In the genomic region with DNA sequence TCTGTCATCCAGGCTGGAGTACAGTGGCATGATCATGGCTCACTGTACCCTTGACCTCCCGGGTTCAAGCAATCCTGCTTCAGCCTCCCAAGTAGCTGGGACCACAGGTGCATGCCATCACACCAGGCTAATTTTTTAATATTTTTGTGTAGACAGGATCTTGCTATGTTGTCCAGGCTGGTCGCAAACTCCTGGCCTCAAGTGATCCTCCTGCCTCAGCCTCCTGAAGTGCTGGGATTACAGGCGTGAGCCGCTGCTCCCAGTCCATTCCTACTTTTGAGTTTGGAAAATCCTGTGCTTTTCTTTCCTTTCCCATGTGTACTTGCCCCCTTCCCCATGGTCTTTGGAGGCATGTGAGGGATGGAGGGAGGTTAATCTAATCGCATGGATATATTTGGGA, we compare ENCODE assay signal across 22 cellular contexts.
DNase-seq lines count a peak whose midpoint lies in the region; ATAC-seq, FAIRE-seq and TF ChIP-seq lines count a peak whose summit lies in the region.
"Had no signal": no experiment of that assay in that cellular context is flagged by ENCODE, and none has a peak within 500 bp of the region (broad histone marks: within the 10 kb centered on the region; RNA-seq: fewer than 3 reads in every experiment).

No MANE protein-coding gene starts in this region.

- no peak for TF ChIP-seq RAD21 in HepG2 (CRISPR knock-in tag; IDR thresholded peaks at IDR 0.05)

- H3K4me3 Mint-ChIP-seq in brain = no peak overlapping the region
- no peak overlapping the region for H3K4me3 Mint-ChIP-seq in neural progenitor cell
- H3K4me3 Mint-ChIP-seq: B cell; CD4-positive, CD25-positive, alpha-beta regulatory T cell; CD8-positive, alpha-beta T cell; H9; HFFc6 had no signal

- peak overlapping the region in 3 of 5 experiments; percentile 71 to 93 (median 88) for H3K27ac Mint-ChIP-seq in brain
- peak overlapping the region; percentile 3 for H3K27ac Mint-ChIP-seq in neural progenitor cell
- H3K27ac Mint-ChIP-seq: B cell; CD8-positive, alpha-beta T cell; HFFc6 had no signal

- H3K9ac ChIP-seq in HepG2 (ENCODE audit: insufficient read depth, low read depth, low read length) = no peak overlapping the region
- H3K9ac ChIP-seq in neural progenitor cell = no peak overlapping the region
- H3K9ac ChIP-seq: BLaER1, GM23248 had no signal

- H3F3A ChIP-seq in neural progenitor cell (ENCODE audit: low read depth) = peaks cover 24% of the 10 kb centered on the region

- H2AFZ ChIP-seq in HepG2 (ENCODE audit: low read length) (no peak overlapping the region), neural progenitor cell (replicated peaks) (no peak overlapping the region)
- H2AFZ ChIP-seq: GM23248 had no signal

- POLR2A ChIA-PET in HepG2 (lab: Yijun Ruan, JAX) = no interaction called here

- H3K4me3 ChIP-seq in HepG2 (replicated peaks in 1 of 3; ENCODE audit: insufficient read depth in 1 of 3, low read depth in 2 of 3, low read length in 3 of 3) (no peak overlapping the region), right lobe of liver (no peak overlapping the region), neural progenitor cell (no peak overlapping the region), transverse colon (no peak overlapping the region)
- H3K4me3 ChIP-seq: BLaER1, GM12878, GM23248 had no signal

- no peaks in the 10 kb centered on the region for H3K9me3 ChIP-seq in HepG2 (ENCODE audit: low read length)
- H3K9me3 ChIP-seq in right lobe of liver = no peaks in the 10 kb centered on the region
- H3K9me3 ChIP-seq in neural progenitor cell (ENCODE audit: low read depth) = no peaks in the 10 kb centered on the region
- H3K9me3 ChIP-seq in transverse colon = no peaks in the 10 kb centered on the region
- H3K9me3 ChIP-seq: BLaER1, Caco-2 had no signal

- in situ Hi-C loops in HepG2 (cut with HindIII; ENCODE audit: extremely low pct_ligation_motif_present, low pct_unique_long_range_greater_than_20kb) = no loop called here
- in situ Hi-C loops in transverse colon (cut with MboI; ENCODE audit: low pct_ligation_motif_present in 1 of 4, low pct_unique_long_range_greater_than_20kb in 1 of 4, low sequenced_read_pairs in 3 of 4) = no loop called here

- BruUV-seq in HepG2 (replicated peaks; lab: Mats Ljungman, UMichigan) = no TSS peak

- H3K4me1 Mint-ChIP-seq in brain (peaks cover 99% of the 10 kb centered on the region), neural progenitor cell (peaks cover 81% of the 10 kb centered on the region)

- H3K4me2 ChIP-seq in HepG2 (ENCODE audit: low read depth, low read length) (no peak overlapping the region), neural progenitor cell (no peak overlapping the region)
- H3K4me2 ChIP-seq: BLaER1 had no signal

- TF ChIP-seq POLR2A in HepG2 (IDR thresholded peaks at IDR 0.05; ENCODE audit: insufficient read depth in 1 of 2, low read depth in 2 of 2, low read length in 2 of 2) (no peak), right lobe of liver (IDR thresholded peaks at IDR 0.05) (no peak), transverse colon (IDR thresholded peaks at IDR 0.05) (no peak)

- H3K9me3 Mint-ChIP-seq in brain (no peaks in the 10 kb centered on the region), neural progenitor cell (no peaks in the 10 kb centered on the region)
- H3K9me3 Mint-ChIP-seq: CD4-positive, CD25-positive, alpha-beta regulatory T cell; CD8-positive, alpha-beta T cell; H9; HFFc6 had no signal

- ATAC-seq in HepG2 (no peak), right lobe of liver (no peak), HG03139 (IDR thresholded peaks at IDR 0.05; ENCODE audit: unreplicated experiment) (no peak)
- ATAC-seq: CD8-positive, alpha-beta T cell; GM12878 had no signal

- H3K36me3 Mint-ChIP-seq in brain (peaks cover 35% of the 10 kb centered on the region), neural progenitor cell (peaks cover 51% of the 10 kb centered on the region)

- intact Hi-C loops in HepG2 (cut with micrococcal nuclease; ENCODE audit: unreplicated experiment) = no loop called here
- intact Hi-C loops in right lobe of liver (cut with DNase I) = no loop called here
- intact Hi-C loops in transverse colon (cut with DNase I; ENCODE audit: low total_unique reads) = no loop called here

- H3K27me3 ChIP-seq in HepG2 (ENCODE audit: control insufficient read depth in 1 of 2, insufficient read depth in 2 of 2, low read length in 2 of 2) (no peaks in the 10 kb centered on the region), right lobe of liver (no peaks in the 10 kb centered on the region), neural progenitor cell (no peaks in the 10 kb centered on the region), transverse colon (no peaks in the 10 kb centered on the region)
- H3K27me3 ChIP-seq: BLaER1 had no signal

- H3K79me2 ChIP-seq in HepG2 (ENCODE audit: insufficient read depth, low read length) (peaks cover 37% of the 10 kb centered on the region), neural progenitor cell (ENCODE audit: low read depth) (peaks cover 100% of the 10 kb centered on the region)

- H3K4me1 ChIP-seq in HepG2 (ENCODE audit: insufficient read depth, low read length) = peaks cover 31% of the 10 kb centered on the region
- no peaks in the 10 kb centered on the region for H3K4me1 ChIP-seq in right lobe of liver
- peaks cover 53% of the 10 kb centered on the region for H3K4me1 ChIP-seq in neural progenitor cell
- peaks cover 5 to 11% (median 8%) of the 10 kb centered on the region in 4 donors for H3K4me1 ChIP-seq in transverse colon

- 97% methylated on average over 5 of the region's 5 CpGs for WGBS in HepG2 (ENCODE audit: low lambda C conversion rate)
- 98% methylated on average over 4 of the region's 5 CpGs for WGBS in right lobe of liver (ENCODE audit: insufficient coverage, low coverage, low lambda C conversion rate, missing lambda C conversion rate)
- 98% methylated on average over 5 of the region's 5 CpGs; no CpG with 5 or more reads in 1 of the 2 donors for WGBS in transverse colon (ENCODE audit: low coverage in 1 of 2), 2 donors

- TF ChIP-seq EP300 in HepG2 (IDR thresholded peaks at IDR 0.05; ENCODE audit: low read depth in 2 of 2, low read length in 2 of 2) (no peak), HepG2 (CRISPR knock-in tag; IDR thresholded peaks at IDR 0.05; ENCODE audit: borderline replicate concordance) (no peak), transverse colon (IDR thresholded peaks at IDR 0.05; ENCODE audit: low read depth) (no peak)

- peaks cover 15 to 56% of the 10 kb centered on the region in 2 experiments; a peak in 4 of 5 replicates for H3K36me3 ChIP-seq in HepG2 (replicated peaks in 1 of 2; ENCODE audit: control insufficient read depth in 1 of 2, insufficient read depth in 2 of 2, low read length in 2 of 2)
- no peaks in the 10 kb centered on the region for H3K36me3 ChIP-seq in right lobe of liver
- no peaks in the 10 kb centered on the region for H3K36me3 ChIP-seq in neural progenitor cell
- no peaks in the 10 kb centered on the region for H3K36me3 ChIP-seq in transverse colon

- TF ChIP-seq CTCF in HepG2 (CRISPR knock-in tag; IDR thresholded peaks at IDR 0.05) (no peak), right lobe of liver (IDR thresholded peaks at IDR 0.05) (no peak), brain (conservative IDR thresholded peaks at IDR 0.05) (no peak), neural progenitor cell (IDR thresholded peaks at IDR 0.05) (no peak), transverse colon (IDR thresholded peaks at IDR 0.05) (no peak)

- no peak overlapping the region for H3K27ac ChIP-seq in HepG2 (ENCODE audit: extremely low read length, insufficient read depth, low read length)
- no peak overlapping the region for H3K27ac ChIP-seq in right lobe of liver
- H3K27ac ChIP-seq in neural progenitor cell = no peak overlapping the region
- H3K27ac ChIP-seq in transverse colon = no peak overlapping the region
- H3K27ac ChIP-seq: 22Rv1, BLaER1, C4-2B, GM23248 had no signal

- FAIRE-seq in HepG2 (lab: Jason Lieb, UNC) = no peak
- FAIRE-seq: A204.1, GM12878, GM19239 had no signal

- DNase-seq in HepG2 (ENCODE audit: low spot score) = no peak
- DNase-seq in right lobe of liver = no peak
- DNase-seq in neural progenitor cell (ENCODE audit: low spot score) = no peak
- no peak for DNase-seq in transverse colon
- DNase-seq: Caco-2; CD4-positive, CD25-positive, alpha-beta regulatory T cell; CD8-positive, alpha-beta T cell; DMS153; EL; GDM1; GM23248; H9; HFFc6 had no signal

- H4K20me1 ChIP-seq in HepG2 (ENCODE audit: insufficient read depth, low read length) = peaks cover 16% of the 10 kb centered on the region
- H4K20me1 ChIP-seq in neural progenitor cell (ENCODE audit: low read depth) = peaks cover 85% of the 10 kb centered on the region

- H3K27me3 Mint-ChIP-seq in brain (peaks cover 7% of the 10 kb centered on the region), neural progenitor cell (ENCODE audit: insufficient read depth, low read depth) (peaks cover 8% of the 10 kb centered on the region)
- H3K27me3 Mint-ChIP-seq: B cell; CD4-positive, CD25-positive, alpha-beta regulatory T cell had no signal

- CTCF ChIA-PET in HepG2 (lab: Yijun Ruan, JAX; ENCODE audit: low intra/inter-chr PET ratio, low total read pairs) = no interaction called here

TF ChIP-seq in HepG2, 621 proteins besides CTCF, POLR2A, EP300 and RAD21:
- TF ChIP-seq ZNF121 (CRISPR knock-in tag; IDR thresholded peaks at IDR 0.05) (peak; percentile 84), ZNF547 (CRISPR knock-in tag; IDR thresholded peaks at IDR 0.05) (no peak), ZNF770 (CRISPR knock-in tag; IDR thresholded peaks at IDR 0.05) (peak; percentile 40; the same call in 1 of the 2 replicates)
